ENCODE assay signal across 38 cellular contexts in genomic region chrX:145936769-145937168, GRCh38.
"Had no signal": no experiment of that assay in that cellular context is flagged by ENCODE, and none has a peak within 500 bp of the region (broad histone marks: within the 10 kb centered on the region; RNA-seq: fewer than 3 reads in every experiment).

No MANE protein-coding gene starts in this region.

- H3K9me3 Mint-ChIP-seq: activated CD4-positive, alpha-beta memory T cell treated with anti-CD3 and anti-CD28 coated beads, Interleukin-2, amount 10 ng/mL, durations not matched to agents 7 days and 5 days; activated CD4-positive, alpha-beta T cell treated with anti-CD3 and anti-CD28 coated beads, Interleukin-2, amount 10 ng/mL, durations not matched to agents 7 days and 5 days; activated naive CD4-positive, alpha-beta T cell treated with anti-CD3 and anti-CD28 coated beads, Interleukin-2, amount 50 U/mL, for 24 hours; activated naive CD8-positive, alpha-beta T cell treated with anti-CD3 and anti-CD28 coated beads, Interleukin-2, amount 10 ng/mL, durations not matched to agents 7 days and 5 days; activated T-helper 2 cell treated with anti-CD3 and anti-CD28 coated beads, Interferon-gamma antibody, Interleukin-2, Interleukin-4, amounts not matched to agents 10 μg/mL and 5 μg/mL and 100 μg/mL, durations not matched to agents 14 hours and 24 hours and 36 hours; central memory CD8-positive, alpha-beta T cell had no signal

- H3K27ac ChIP-seq: adrenal gland, cardiac muscle cell, WERI-Rb-1 had no signal

- DNase-seq: activated CD4-positive, alpha-beta memory T cell treated with anti-CD3 and anti-CD28 coated beads, Interleukin-2, amount 10 ng/mL, durations not matched to agents 7 days and 5 days; activated CD4-positive, alpha-beta T cell treated with anti-CD3 and anti-CD28 coated beads for 1 hour; activated CD4-positive, alpha-beta T cell treated with anti-CD3 and anti-CD28 coated beads for 36 hours; activated CD4-positive, alpha-beta T cell treated with anti-CD3 and anti-CD28 coated beads for 48 hours; activated CD4-positive, alpha-beta T cell treated with anti-CD3 and anti-CD28 coated beads, Interleukin-2, amount 10 ng/mL, durations not matched to agents 7 days and 5 days; activated CD4-positive, alpha-beta T cell treated with anti-CD3 and anti-CD28 coated beads, Interleukin-2, amount 50 U/mL, for 48 hours; activated CD4-positive, CD25-positive, alpha-beta regulatory T cell; activated CD8-positive, alpha-beta memory T cell treated with anti-CD3 and anti-CD28 coated beads for 24 hours; activated CD8-positive, alpha-beta memory T cell treated with anti-CD3 and anti-CD28 coated beads, Interleukin-2, amount 10 ng/mL, durations not matched to agents 7 days and 5 days; activated CD8-positive, alpha-beta memory T cell treated with anti-CD3 and anti-CD28 coated beads, Interleukin-2, amount 50 U/mL, for 48 hours; activated CD8-positive, alpha-beta T cell treated with anti-CD3 and anti-CD28 coated beads, Interleukin-2, amount 10 ng/mL, durations not matched to agents 7 days and 5 days; activated effector memory CD4-positive, alpha-beta T cell treated with Interleukin-2 at 50 U/mL for 16 hours; activated gamma-delta T cell; activated naive CD4-positive, alpha-beta T cell treated with anti-CD3 and anti-CD28 coated beads, Interleukin-2, amount 10 ng/mL, durations not matched to agents 7 days and 5 days; activated naive CD4-positive, alpha-beta T cell treated with Interleukin-2 at 50 U/mL for 16 hours; activated naive CD8-positive, alpha-beta T cell treated with anti-CD3 and anti-CD28 coated beads, Interleukin-2, amount 10 ng/mL, durations not matched to agents 7 days and 5 days; activated T-cell treated with anti-CD3 and anti-CD28 coated beads, Interleukin-2, amount 50 U/mL, for 24 hours; activated T-cell treated with anti-CD3 and anti-CD28 coated beads, Interleukin-2, amount 50 U/mL, for 48 hours; adrenal gland; amniotic stem cell; aorta; caudate nucleus; cerebellar nuclear complex; T-helper 1 cell; T-helper 2 cell; T-helper 9 cell; WERI-Rb-1 had no signal

- H3K36me3 Mint-ChIP-seq: activated CD8-positive, alpha-beta memory T cell treated with anti-CD3 and anti-CD28 coated beads, Interleukin-2, amount 10 ng/mL, durations not matched to agents 7 days and 5 days; activated naive CD4-positive, alpha-beta T cell treated with anti-CD3 and anti-CD28 coated beads, Interleukin-2, amount 10 ng/mL, durations not matched to agents 7 days and 5 days; activated naive CD4-positive, alpha-beta T cell treated with anti-CD3 and anti-CD28 coated beads, Interleukin-2, amount 50 U/mL, for 24 hours; activated naive CD8-positive, alpha-beta T cell; activated naive CD8-positive, alpha-beta T cell treated with anti-CD3 and anti-CD28 coated beads, Interleukin-2, amount 10 ng/mL, durations not matched to agents 7 days and 5 days; brain had no signal

- H3K4me1 Mint-ChIP-seq: activated CD4-positive, alpha-beta memory T cell treated with anti-CD3 and anti-CD28 coated beads, Interleukin-2, amount 10 ng/mL, durations not matched to agents 7 days and 5 days; activated CD4-positive, alpha-beta T cell treated with anti-CD3 and anti-CD28 coated beads for 36 hours; activated CD4-positive, alpha-beta T cell treated with anti-CD3 and anti-CD28 coated beads, Interleukin-2, amount 10 ng/mL, durations not matched to agents 7 days and 5 days; activated CD8-positive, alpha-beta memory T cell treated with anti-CD3 and anti-CD28 coated beads, Interleukin-2, amount 10 ng/mL, durations not matched to agents 7 days and 5 days; activated naive CD4-positive, alpha-beta T cell treated with anti-CD3 and anti-CD28 coated beads, Interleukin-2, amount 10 ng/mL, durations not matched to agents 7 days and 5 days; activated naive CD4-positive, alpha-beta T cell treated with anti-CD3 and anti-CD28 coated beads, Interleukin-2, amount 50 U/mL, for 24 hours; activated naive CD8-positive, alpha-beta T cell treated with anti-CD3 and anti-CD28 coated beads, Interleukin-2, amount 10 ng/mL, durations not matched to agents 7 days and 5 days; brain; central memory CD8-positive, alpha-beta T cell; WTC11 had no signal

- H3K36me3 ChIP-seq: adrenal gland, cardiac muscle cell, WERI-Rb-1 had no signal

- H3K9me3 ChIP-seq: adrenal gland had no signal

- H3K27me3 Mint-ChIP-seq: activated CD4-positive, alpha-beta memory T cell treated with anti-CD3 and anti-CD28 coated beads, Interleukin-2, amount 10 ng/mL, durations not matched to agents 7 days and 5 days; activated CD4-positive, alpha-beta T cell treated with anti-CD3 and anti-CD28 coated beads for 36 hours; activated CD4-positive, alpha-beta T cell treated with anti-CD3 and anti-CD28 coated beads, Interleukin-2, amount 10 ng/mL, durations not matched to agents 7 days and 5 days; activated CD8-positive, alpha-beta memory T cell treated with anti-CD3 and anti-CD28 coated beads, Interleukin-2, amount 10 ng/mL, durations not matched to agents 7 days and 5 days; activated naive CD4-positive, alpha-beta T cell treated with anti-CD3 and anti-CD28 coated beads, Interleukin-2, amount 10 ng/mL, durations not matched to agents 7 days and 5 days; activated naive CD4-positive, alpha-beta T cell treated with anti-CD3 and anti-CD28 coated beads, Interleukin-2, amount 50 U/mL, for 24 hours; activated naive CD8-positive, alpha-beta T cell; activated naive CD8-positive, alpha-beta T cell treated with anti-CD3 and anti-CD28 coated beads, Interleukin-2, amount 10 ng/mL, durations not matched to agents 7 days and 5 days; activated T-cell treated with anti-CD3 and anti-CD28 coated beads, Interleukin-2, amount 50 U/mL, for 24 hours; brain; central memory CD8-positive, alpha-beta T cell had no signal

- H3K4me3 ChIP-seq: adrenal gland, cardiac muscle cell had no signal

- ATAC-seq: activated CD4-positive, alpha-beta T cell treated with anti-CD3 and anti-CD28 coated beads for 36 hours; activated CD4-positive, CD25-positive, alpha-beta regulatory T cell treated with anti-CD3 and anti-CD28 coated beads, Interleukin-2, amount 50 U/mL, for 24 hours; activated CD8-positive, alpha-beta memory T cell treated with anti-CD3 and anti-CD28 coated beads, Interleukin-2, amount 10 ng/mL, durations not matched to agents 7 days and 5 days; activated CD8-positive, alpha-beta T cell treated with anti-CD3 and anti-CD28 coated beads, Interleukin-2, amount 10 ng/mL, durations not matched to agents 7 days and 5 days; WTC11 had no signal

- H3K27me3 ChIP-seq: adrenal gland, cardiac muscle cell had no signal

- H3K4me1 ChIP-seq: adrenal gland had no signal

- H3K4me3 Mint-ChIP-seq: activated CD4-positive, alpha-beta memory T cell treated with anti-CD3 and anti-CD28 coated beads, Interleukin-2, amount 10 ng/mL, durations not matched to agents 7 days and 5 days; activated CD4-positive, alpha-beta T cell treated with anti-CD3 and anti-CD28 coated beads for 36 hours; activated CD4-positive, alpha-beta T cell treated with anti-CD3 and anti-CD28 coated beads, Interleukin-2, amount 10 ng/mL, durations not matched to agents 7 days and 5 days; activated CD8-positive, alpha-beta memory T cell treated with anti-CD3 and anti-CD28 coated beads, Interleukin-2, amount 10 ng/mL, durations not matched to agents 7 days and 5 days; activated CD8-positive, alpha-beta T cell treated with anti-CD3 and anti-CD28 coated beads, Interleukin-2, amount 10 ng/mL, durations not matched to agents 7 days and 5 days; activated naive CD4-positive, alpha-beta T cell treated with anti-CD3 and anti-CD28 coated beads, Interleukin-2, amount 10 ng/mL, durations not matched to agents 7 days and 5 days; activated naive CD4-positive, alpha-beta T cell treated with anti-CD3 and anti-CD28 coated beads, Interleukin-2, amount 50 U/mL, for 24 hours; activated naive CD8-positive, alpha-beta T cell; activated naive CD8-positive, alpha-beta T cell treated with anti-CD3 and anti-CD28 coated beads, Interleukin-2, amount 10 ng/mL, durations not matched to agents 7 days and 5 days; activated T-cell treated with anti-CD3 and anti-CD28 coated beads, Interleukin-2, amount 50 U/mL, for 24 hours; brain; central memory CD8-positive, alpha-beta T cell; T-helper 1 cell treated with Interleukin-12 subunit alpha and Interleukin-12 subunit beta and Interleukin-4 antibody, amounts not matched to agents 30 μg/mL and 1 μg/mL, for 36 hours; T-helper 2 cell treated with Interferon-gamma antibody and Interleukin-4, amounts not matched to agents 5 μg/mL and 100 μg/mL, for 36 hours; WTC11 had no signal

- FAIRE-seq: bronchial epithelial cell had no signal

- H3K27ac Mint-ChIP-seq: activated CD4-positive, alpha-beta memory T cell treated with anti-CD3 and anti-CD28 coated beads, Interleukin-2, amount 10 ng/mL, durations not matched to agents 7 days and 5 days; activated CD4-positive, alpha-beta T cell treated with anti-CD3 and anti-CD28 coated beads for 36 hours; activated CD4-positive, alpha-beta T cell treated with anti-CD3 and anti-CD28 coated beads, Interleukin-2, amount 10 ng/mL, durations not matched to agents 7 days and 5 days; activated CD8-positive, alpha-beta memory T cell treated with anti-CD3 and anti-CD28 coated beads, Interleukin-2, amount 10 ng/mL, durations not matched to agents 7 days and 5 days; activated CD8-positive, alpha-beta T cell treated with anti-CD3 and anti-CD28 coated beads, Interleukin-2, amount 10 ng/mL, durations not matched to agents 7 days and 5 days; activated naive CD4-positive, alpha-beta T cell treated with anti-CD3 and anti-CD28 coated beads, Interleukin-2, amount 10 ng/mL, durations not matched to agents 7 days and 5 days; activated naive CD4-positive, alpha-beta T cell treated with anti-CD3 and anti-CD28 coated beads, Interleukin-2, amount 50 U/mL, for 24 hours; activated naive CD8-positive, alpha-beta T cell; activated naive CD8-positive, alpha-beta T cell treated with anti-CD3 and anti-CD28 coated beads, Interleukin-2, amount 10 ng/mL, durations not matched to agents 7 days and 5 days; activated T-cell treated with anti-CD3 and anti-CD28 coated beads, Interleukin-2, amount 50 U/mL, for 24 hours; activated T-helper 2 cell treated with anti-CD3 and anti-CD28 coated beads, Interferon-gamma antibody, Interleukin-2, Interleukin-4, amounts not matched to agents 10 μg/mL and 5 μg/mL and 100 μg/mL, durations not matched to agents 14 hours and 24 hours and 36 hours; brain; T-helper 1 cell treated with Interleukin-12 subunit alpha and Interleukin-12 subunit beta and Interleukin-4 antibody, amounts not matched to agents 30 μg/mL and 1 μg/mL, for 36 hours; T-helper 2 cell treated with Interferon-gamma antibody and Interleukin-4, amounts not matched to agents 5 μg/mL and 100 μg/mL, for 36 hours; WTC11 had no signal
